10 cellular contexts compared by ENCODE assay signal in the genomic region with DNA sequence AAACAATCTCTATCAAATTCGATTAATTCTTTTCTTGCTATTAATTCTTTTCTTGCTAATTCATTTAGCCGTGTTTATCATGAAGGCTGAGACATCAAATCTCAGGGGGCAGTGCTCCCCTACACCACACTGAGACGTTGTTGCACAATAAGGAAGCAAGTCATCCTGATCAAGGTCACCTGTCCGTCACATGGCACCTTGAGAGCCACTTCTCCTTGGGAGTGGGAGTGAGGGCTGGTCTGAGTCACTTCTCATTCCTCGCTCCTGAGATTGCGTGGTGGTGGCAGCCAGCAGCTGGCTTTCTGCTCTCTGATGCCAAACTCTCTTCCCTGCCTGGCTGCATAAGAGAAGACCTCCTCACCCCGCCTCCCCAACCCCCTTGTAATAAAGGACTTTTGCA.
DNase-seq lines count a peak whose midpoint lies in the region; ATAC-seq and TF ChIP-seq lines count a peak whose summit lies in the region.
"Had no signal": no experiment of that assay in that cellular context is flagged by ENCODE, and none has a peak within 500 bp of the region (broad histone marks: within the 10 kb centered on the region; RNA-seq: fewer than 3 reads in every experiment).

No MANE protein-coding gene starts in this region.

- CTCF ChIA-PET in PC-3 (lab: Charles Lee), result no interaction called here

- no peak overlapping the region for H3K4me3 ChIP-seq in NB4 (ENCODE audit: low read depth, low read length)
- H3K4me3 ChIP-seq in epithelial cell of esophagus (ENCODE audit: low read length), result no peak overlapping the region
- no peak overlapping the region for H3K4me3 ChIP-seq in PC-3 (ENCODE audit: low read length)
- no peak overlapping the region for H3K4me3 ChIP-seq in WERI-Rb-1 (ENCODE audit: low read depth, low read length)

- no peak for TF ChIP-seq POLR2A in NB4 (IDR thresholded peaks at IDR 0.05; ENCODE audit: extremely low read depth, insufficient read length)

- POLR2A ChIA-PET in PC-3 (lab: Charles Lee; ENCODE audit: unreplicated experiment), result no interaction called here

- no peaks in the 10 kb centered on the region for H4K20me1 ChIP-seq in PC-3 (ENCODE audit: low read length)

- intact Hi-C loops in PC-3 (cut with micrococcal nuclease), result no loop called here
- intact Hi-C loops in activated T-helper 1 cell treated with anti-CD3 and anti-CD28 coated beads, Interleukin-12 subunit alpha, Interleukin-12 subunit beta, Interleukin-2, Interleukin-4 antibody, amounts not matched to agents 30 ng/mL and 10 ng/mL and 1 ng/mL, durations not matched to agents 14 hours and 24 hours and 36 hours (cut with micrococcal nuclease), result no loop called here

- no peaks in the 10 kb centered on the region for H3K27me3 ChIP-seq in PC-3 (ENCODE audit: low read length)
- H3K27me3 ChIP-seq in WERI-Rb-1 (ENCODE audit: insufficient read depth, low read depth, severe bottlenecking), result peaks cover 34% of the 10 kb centered on the region

- H3K27ac ChIP-seq in PC-3 (ENCODE audit: low read length) (no peak overlapping the region), WERI-Rb-1 (no peak overlapping the region)

- H3K27me3 Mint-ChIP-seq in activated T-helper 1 cell treated with anti-CD3 and anti-CD28 coated beads, Interleukin-12 subunit alpha, Interleukin-12 subunit beta, Interleukin-2, Interleukin-4 antibody, amounts not matched to agents 30 ng/mL and 10 ng/mL and 1 ng/mL, durations not matched to agents 14 hours and 24 hours and 36 hours (ENCODE audit: insufficient read depth), result no peaks in the 10 kb centered on the region

- no peak for ATAC-seq in PC-3

- H3K4me2 ChIP-seq in PC-3 (ENCODE audit: low read length), result no peak overlapping the region

- H3K79me2 ChIP-seq in PC-3 (ENCODE audit: low read length), result no peaks in the 10 kb centered on the region

- peak; percentile 19 for DNase-seq in ELR (ENCODE audit: low read depth)
- peak; percentile 19 for DNase-seq in NB4 (ENCODE audit: low read depth)
- DNase-seq in epithelial cell of esophagus (ENCODE audit: low read depth), result peak; percentile 58
- DNase-seq in occipital lobe (lab: John Stamatoyannopoulos, UW), result peak; percentile 11
- no peak for DNase-seq in PC-3
- no peak for DNase-seq in activated T-helper 1 cell treated with anti-CD3 and anti-CD28 coated beads, Interleukin-12 subunit alpha, Interleukin-12 subunit beta, Interleukin-2, Interleukin-4 antibody, amounts not matched to agents 30 ng/mL and 10 ng/mL and 1 ng/mL, durations not matched to agents 14 hours and 24 hours and 36 hours (ENCODE audit: low spot score)
- no peak for DNase-seq in WERI-Rb-1
- DNase-seq: foreskin fibroblast, NCI-H748 treated with DMSO at 0.1 percent for 48 hours had no signal

- no peak overlapping the region for H3K9ac ChIP-seq in PC-3 (ENCODE audit: low read length)

- H3K4me1 Mint-ChIP-seq in activated T-helper 1 cell treated with anti-CD3 and anti-CD28 coated beads, Interleukin-12 subunit alpha, Interleukin-12 subunit beta, Interleukin-2, Interleukin-4 antibody, amounts not matched to agents 30 ng/mL and 10 ng/mL and 1 ng/mL, durations not matched to agents 14 hours and 24 hours and 36 hours (ENCODE audit: low read depth), result peaks cover 45% of the 10 kb centered on the region
- H3K4me1 Mint-ChIP-seq: neural crest cell had no signal

- H3K27ac Mint-ChIP-seq in activated T-helper 1 cell treated with anti-CD3 and anti-CD28 coated beads, Interleukin-12 subunit alpha, Interleukin-12 subunit beta, Interleukin-2, Interleukin-4 antibody, amounts not matched to agents 30 ng/mL and 10 ng/mL and 1 ng/mL, durations not matched to agents 14 hours and 24 hours and 36 hours, result no peak overlapping the region

- peaks cover 7% of the 10 kb centered on the region for H3K36me3 Mint-ChIP-seq in activated T-helper 1 cell treated with anti-CD3 and anti-CD28 coated beads, Interleukin-12 subunit alpha, Interleukin-12 subunit beta, Interleukin-2, Interleukin-4 antibody, amounts not matched to agents 30 ng/mL and 10 ng/mL and 1 ng/mL, durations not matched to agents 14 hours and 24 hours and 36 hours (ENCODE audit: low read depth)

- no peaks in the 10 kb centered on the region for H3K9me2 ChIP-seq in PC-3 (replicated peaks; ENCODE audit: low read length)

- no peak overlapping the region for H3K4me3 Mint-ChIP-seq in activated T-helper 1 cell treated with anti-CD3 and anti-CD28 coated beads, Interleukin-12 subunit alpha, Interleukin-12 subunit beta, Interleukin-2, Interleukin-4 antibody, amounts not matched to agents 30 ng/mL and 10 ng/mL and 1 ng/mL, durations not matched to agents 14 hours and 24 hours and 36 hours
- H3K4me3 Mint-ChIP-seq: neural crest cell had no signal

- H3K4me1 ChIP-seq in PC-3 (ENCODE audit: insufficient read depth, low read length), result no peaks in the 10 kb centered on the region

- no TSS peak for BruUV-seq in PC-3 (replicated peaks; lab: Mats Ljungman, UMichigan)

- no peaks in the 10 kb centered on the region for H3K36me3 ChIP-seq in PC-3 (ENCODE audit: low read depth, low read length)
- no peaks in the 10 kb centered on the region for H3K36me3 ChIP-seq in WERI-Rb-1

- TF ChIP-seq CTCF in NB4 (IDR thresholded peaks at IDR 0.05; ENCODE audit: low read depth, low read length), result no peak
- TF ChIP-seq CTCF in epithelial cell of esophagus (IDR thresholded peaks at IDR 0.05; ENCODE audit: insufficient read depth, low read depth, low read length, missing control alignments), result no peak
- no peak for TF ChIP-seq CTCF in PC-3 (conservative IDR thresholded peaks at IDR 0.05; ENCODE audit: low read depth, low read length)
- TF ChIP-seq CTCF in WERI-Rb-1 (IDR thresholded peaks at IDR 0.05; ENCODE audit: low read depth, low read length), result no peak

- H3K9me3 Mint-ChIP-seq in activated T-helper 1 cell treated with anti-CD3 and anti-CD28 coated beads, Interleukin-12 subunit alpha, Interleukin-12 subunit beta, Interleukin-2, Interleukin-4 antibody, amounts not matched to agents 30 ng/mL and 10 ng/mL and 1 ng/mL, durations not matched to agents 14 hours and 24 hours and 36 hours, result peaks cover 8% of the 10 kb centered on the region

- H2AFZ ChIP-seq in PC-3 (ENCODE audit: low read length), result no peak overlapping the region

- H3F3A ChIP-seq in PC-3 (ENCODE audit: low read length, unreplicated experiment), result no peaks in the 10 kb centered on the region

- H3K9me3 ChIP-seq in PC-3 (ENCODE audit: low read length), result no peaks in the 10 kb centered on the region
- H3K9me3 ChIP-seq in WERI-Rb-1 (ENCODE audit: severe bottlenecking), result peaks cover 3% of the 10 kb centered on the region

Comparison
In these comparisons a context has a peak if more than half of its experiments do, and no peak if none do; other contexts are left out.
1. DNase-seq: peak in ELR (single experiment), NB4 (single experiment), epithelial cell of esophagus (single experiment) and occipital lobe (single experiment); none in PC-3 (single experiment), activated T-helper 1 cell treated with anti-CD3 and anti-CD28 coated beads, Interleukin-12 subunit alpha, Interleukin-12 subunit beta, Interleukin-2, Interleukin-4 antibody, amounts not matched to agents 30 ng/mL and 10 ng/mL and 1 ng/mL, durations not matched to agents 14 hours and 24 hours and 36 hours (single experiment) and WERI-Rb-1 (single experiment).